ENCODE assay signal across 22 cellular contexts in the genomic region with DNA sequence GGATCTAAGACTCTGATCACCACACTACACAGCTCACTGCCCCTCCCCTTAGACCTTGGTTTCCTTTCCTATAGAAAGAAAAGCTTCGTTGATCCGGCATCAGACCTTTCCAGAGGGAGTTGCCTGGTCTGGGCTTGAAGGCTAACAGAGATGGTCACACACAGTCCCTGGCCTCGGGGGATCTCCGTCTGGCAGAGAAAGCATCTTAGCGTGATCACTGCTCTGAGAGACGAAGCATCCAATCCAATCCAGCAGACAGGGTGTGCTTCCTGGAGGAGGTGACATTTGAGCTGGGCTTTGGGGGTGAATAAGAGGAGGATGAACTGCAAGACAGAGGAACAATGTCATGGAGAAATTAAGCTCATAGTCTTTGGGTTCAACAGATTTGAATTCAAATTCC. TPM values are rescaled to one million over a fixed set of nuclear protein-coding genes. Genes with fewer than 3 reads are reported as not detected.
DNase-seq lines count a peak whose midpoint lies in the region; ATAC-seq, FAIRE-seq and TF ChIP-seq lines count a peak whose summit lies in the region.
"Had no signal": no experiment of that assay in that cellular context is flagged by ENCODE, and none has a peak within 500 bp of the region (broad histone marks: within the 10 kb centered on the region; RNA-seq: fewer than 3 reads in every experiment).

No MANE protein-coding gene starts in this region.

- no peaks in the 10 kb centered on the region for H3K9me1 ChIP-seq in K562 (ENCODE audit: control insufficient read depth, insufficient read depth, low read length)

- H3K79me2 ChIP-seq in OCI-LY1 (ENCODE audit: insufficient read depth, low read length) (no peaks in the 10 kb centered on the region), K562 (ENCODE audit: control insufficient read depth, insufficient read depth, low read length) (no peaks in the 10 kb centered on the region)

- BruUV-seq in K562 (replicated peaks; lab: Mats Ljungman, UMichigan): no TSS peak

- peaks cover 62% of the 10 kb centered on the region for H3K4me1 ChIP-seq in OCI-LY1 (ENCODE audit: insufficient read depth, low read length, severe bottlenecking)
- peaks cover 0 to 16% of the 10 kb centered on the region in 2 experiments; a peak in 2 of 5 replicates for H3K4me1 ChIP-seq in K562 (replicated peaks in 1 of 2; ENCODE audit: control insufficient read depth in 2 of 2, insufficient read depth in 2 of 2, low read length in 2 of 2)
- peaks cover 23 to 26% of the 10 kb centered on the region in 2 donors for H3K4me1 ChIP-seq in gastrocnemius medialis

- no peak for TF ChIP-seq POLR2A in K562 (conservative IDR thresholded peaks at IDR 0.05)
- TF ChIP-seq POLR2A in gastrocnemius medialis (IDR thresholded peaks at IDR 0.05): no peak

- ATAC-seq in K562 (no peak), left lobe of liver (no peak), gastrocnemius medialis (no peak)
- ATAC-seq: activated naive CD8-positive, alpha-beta T cell treated with anti-CD3 and anti-CD28 coated beads, Interleukin-2, amount 50 U/mL, for 24 hours; stimulated activated naive B cell treated with anti-CD40 and anti-IgM and Interleukin-4, amounts not matched to agents 10 μg/mL and 1 μg/mL and 100 μg/mL, for 72 hours had no signal

- no peak for FAIRE-seq in K562 (lab: Jason Lieb, UNC)

- no peaks in the 10 kb centered on the region for H3K27me3 ChIP-seq in OCI-LY1 (ENCODE audit: insufficient read depth, low read length)
- peaks cover 2 to 34% of the 10 kb centered on the region in 2 experiments; a peak in 2 of 5 replicates for H3K27me3 ChIP-seq in K562 (ENCODE audit: control insufficient read depth in 2 of 2, insufficient read depth in 2 of 2, low read length in 2 of 2)
- H3K27me3 ChIP-seq in gastrocnemius medialis: no peaks in the 10 kb centered on the region

- TF ChIP-seq EP300 in K562 (IDR thresholded peaks at IDR 0.05; ENCODE audit: low read length): no peak

- H3K36me3 ChIP-seq in OCI-LY1 (ENCODE audit: insufficient read depth, low read length) (no peaks in the 10 kb centered on the region), K562 (ENCODE audit: control insufficient read depth, insufficient read depth, low read length) (no peaks in the 10 kb centered on the region), gastrocnemius medialis (no peaks in the 10 kb centered on the region)
- H3K36me3 ChIP-seq: lower lobe of right lung had no signal

- H3K9ac ChIP-seq in OCI-LY1 (ENCODE audit: low read length) (no peak overlapping the region; the same call in 1 of the 2 replicates), K562 (ENCODE audit: insufficient read depth in 1 of 2, low read depth in 2 of 2, low read length in 2 of 2) (no peak overlapping the region)

- no peak for TF ChIP-seq CTCF in OCI-LY1 (IDR thresholded peaks at IDR 0.05; ENCODE audit: low read length)
- TF ChIP-seq CTCF in K562 (IDR thresholded peaks at IDR 0.05 in 2 of 3, conservative IDR thresholded peaks at IDR 0.05 in 1 of 3; ENCODE audit: insufficient read depth in 2 of 3, low read depth in 1 of 3, low read length in 3 of 3): no peak
- no peak for TF ChIP-seq CTCF in gastrocnemius medialis (IDR thresholded peaks at IDR 0.05 in 4 of 5, conservative IDR thresholded peaks at IDR 0.05 in 1 of 5)

- TF ChIP-seq RAD21 in K562 (CRISPR knock-in tag; conservative IDR thresholded peaks at IDR 0.05 in 1 of 2, IDR thresholded peaks at IDR 0.05 in 1 of 2): no peak

- H2AFZ ChIP-seq in OCI-LY1 (ENCODE audit: low read length) (no peak overlapping the region), K562 (ENCODE audit: low read depth, low read length) (no peak overlapping the region)

- 13% methylated on average over 6 of the region's 6 CpGs for WGBS in K562 (ENCODE audit: insufficient coverage, low coverage, missing lambda C conversion rate)

- H4K20me1 ChIP-seq in OCI-LY1 (ENCODE audit: insufficient read depth, low read length) (no peaks in the 10 kb centered on the region), K562 (replicated peaks; ENCODE audit: control insufficient read depth, insufficient read depth, low read length) (0 out of 2 replicates have a peak, but pooled peaks cover 4% of the 10 kb centered on the region)

- POLR2A ChIA-PET in K562 (lab: Yijun Ruan, JAX): interaction anchor here (0.6 to 2.3 kb wide), 3 partner anchors 9 to 96 kb away, joined by 3 to 6 read pairs (median 3); no protein-coding TSS in a partner anchor

- H3K27ac ChIP-seq in OCI-LY1 (ENCODE audit: low read depth, low read length, poor library complexity, severe bottlenecking) (peak overlapping the region; percentile 95), K562 (ENCODE audit: extremely low read depth, low read depth, low read length) (no peak overlapping the region), gastrocnemius medialis (peak overlapping the region; percentile 58 to 82 (median 77))
- H3K27ac ChIP-seq: lower lobe of right lung, SK-N-MC had no signal

- CTCF ChIA-PET in K562 (lab: Yijun Ruan, JAX; ENCODE audit: low intra/inter-chr PET ratio): no interaction called here

- in situ Hi-C loops in K562 (cut with MboI) (no loop called here), gastrocnemius medialis (cut with MboI; ENCODE audit: low sequenced_read_pairs in 4 of 4) (loop anchor here in 1 of 4 donors (10.0 kb wide), 1 partner anchor 86 kb away; no protein-coding TSS in a partner anchor)

- H3K4me3 ChIP-seq in OCI-LY1 (ENCODE audit: low read depth, low read length, poor library complexity, severe bottlenecking) (no peak overlapping the region), K562 (no peak overlapping the region), gastrocnemius medialis (no peak overlapping the region)
- H3K4me3 ChIP-seq: lower lobe of right lung, mucosa of descending colon, SK-N-MC had no signal

- H3K4me2 ChIP-seq in OCI-LY1 (ENCODE audit: low read length) (no peak overlapping the region), K562 (ENCODE audit: insufficient read depth, low read length) (no peak overlapping the region)

- no peaks in the 10 kb centered on the region for H3F3A ChIP-seq in OCI-LY1 (ENCODE audit: insufficient read depth, low read length)

- DNase-seq in K562 (ENCODE audit: extremely low read depth in 1 of 4, low spot score in 3 of 4) (no peak), left lobe of liver (ENCODE audit: low spot score) (peak; percentile 28), gastrocnemius medialis (no peak), NCI-H2081 (lab: John Stamatoyannopoulos, UW) (no peak), NCI-H82 (lab: John Stamatoyannopoulos, UW) (no peak)
- no peak for DNase-seq in activated CD4-positive, alpha-beta T cell treated with anti-CD3 and anti-CD28 coated beads for 4 hours
- DNase-seq: activated CD4-positive, alpha-beta T cell treated with anti-CD3 and anti-CD28 coated beads, Interleukin-2, amount 10 ng/mL, durations not matched to agents 7 days and 5 days; activated naive CD8-positive, alpha-beta T cell treated with anti-CD3 and anti-CD28 coated beads, Interleukin-2, amount 50 U/mL, for 24 hours; effector CD4-positive, alpha-beta T cell; H7; hippocampal formation; immature natural killer cell; mucosa of descending colon; NCI-H146; NCI-H526; stimulated activated CD4-positive, alpha-beta T cell treated with anti-CD3 and anti-CD28 coated beads, Interleukin-4, amount 100 ng/mL, for 1 hour; stimulated activated naive B cell treated with anti-CD40 and anti-IgM and Interleukin-4, amounts not matched to agents 10 μg/mL and 1 μg/mL and 100 μg/mL, for 72 hours had no signal

- H3K9me2 ChIP-seq in OCI-LY1 (ENCODE audit: low read depth, low read length): no peaks in the 10 kb centered on the region

- H3K9me3 ChIP-seq in OCI-LY1 (ENCODE audit: low read length) (no peaks in the 10 kb centered on the region), K562 (replicated peaks; ENCODE audit: control insufficient read depth, insufficient read depth, low read depth, low read length) (no peaks in the 10 kb centered on the region; the same call in 1 of the 2 replicates), gastrocnemius medialis (no peaks in the 10 kb centered on the region)
- H3K9me3 ChIP-seq: lower lobe of right lung, mucosa of descending colon had no signal

- intact Hi-C loops in K562 (cut with micrococcal nuclease) (no loop called here), gastrocnemius medialis (cut with DNase I; ENCODE audit: low total_unique reads) (no loop called here)

TF ChIP-seq in K562, 482 proteins besides CTCF, POLR2A, EP300 and RAD21:
- TF ChIP-seq ZKSCAN3 (CRISPR knock-in tag; IDR thresholded peaks at IDR 0.05) (no peak), RFX1 (IDR thresholded peaks at IDR 0.05) (no peak), ZFP36 (IDR thresholded peaks at IDR 0.05; ENCODE audit: low read depth, low read length, partially characterized antibody) (peak; percentile 80), HDGF (IDR thresholded peaks at IDR 0.05) (no peak), ZNF436 (CRISPR knock-in tag; IDR thresholded peaks at IDR 0.05) (peak; percentile 57; the same call in 1 of the 2 replicates)

RNA-seq across cellular contexts. Expression of gene HTRA3, which starts 49.5 kb away (rescaled TPM):
- 0.14 TPM in 1 of 2 replicates, not detected in the other for total RNA-seq in K562 (2011; cell fraction: chromatin; rRNA removed; ENCODE audit: low replicate concordance)
- 0.17 and 0.53 TPM in 2 replicates for total RNA-seq in K562 (2011; cell fraction: nucleolus; rRNA removed)
- 0.15 TPM in 1 of 2 replicates, not detected in the other for total RNA-seq in K562 (2011; cell fraction: nucleoplasm; rRNA removed)
- total RNA-seq in K562 (2014; rRNA removed): not detected in 2 replicates
- total RNA-seq in K562 (2014; rRNA removed; fragmentation: Illumina TruSeq; extraction: Trizol): not detected in 2 replicates
- not detected in 2 replicates for total RNA-seq in K562 (2015; rRNA removed; fragmentation: Illumina TruSeq; extraction: Trizol)
- 0.16 TPM in 1 of 2 replicates, not detected in the other for total RNA-seq in K562 (2021)
- polyA plus RNA-seq in K562 (2011; rRNA removed): 0.04 and 0.18 TPM in 2 replicates
- 0.09 and 0.10 TPM in 2 replicates for polyA plus RNA-seq in K562 (2011; cell fraction: cytosol; rRNA removed)
- polyA plus RNA-seq in K562 (2011; cell fraction: nucleus; rRNA removed): 0.14 and 0.15 TPM in 2 replicates
- 0.20 and 0.42 TPM in 2 replicates for polyA plus RNA-seq in K562 (2012)
- 0.07 TPM in 1 of 2 replicates, not detected in the other for polyA plus RNA-seq in K562 (2014; fragmentation: Illumina TruSeq; extraction: Trizol)
- polyA plus RNA-seq in K562 (2014; fragmentation: Nextera tagmentation; extraction: Ambion mirVana): not detected
- not detected in 2 replicates for polyA plus RNA-seq in K562 (2014; rRNA removed)
- polyA minus RNA-seq in K562 (2011; rRNA and poly(A)+ RNA removed): not detected in 2 replicates
- not detected in 2 replicates for polyA minus RNA-seq in K562 (2011; cell fraction: cytosol; rRNA and poly(A)+ RNA removed)
- polyA minus RNA-seq in K562 (2011; cell fraction: nucleus; rRNA and poly(A)+ RNA removed): 0.11 TPM in 1 of 2 replicates, not detected in the other
- 1.6 TPM for total RNA-seq in left lobe of liver
- total RNA-seq in gastrocnemius medialis: 10 to 100 TPM in 3 of 4 donors, 1 to 10 TPM in 1; 8.4 to 22.2 (median 16.0) TPM
- total RNA-seq: activated CD4-positive, alpha-beta T cell treated with anti-CD3 and anti-CD28 coated beads, Interleukin-2, amount 10 ng/mL, durations not matched to agents 7 days and 5 days; CD4-positive, alpha-beta T cell; T-helper 2 cell treated with Interferon-gamma antibody and Interleukin-4, amounts not matched to agents 100 ng/mL and 5 ng/mL, for 36 hours had no signal
- polyA plus RNA-seq: immature natural killer cell had no signal
